ENCODE assay signal across 3 cellular contexts in the genomic region with DNA sequence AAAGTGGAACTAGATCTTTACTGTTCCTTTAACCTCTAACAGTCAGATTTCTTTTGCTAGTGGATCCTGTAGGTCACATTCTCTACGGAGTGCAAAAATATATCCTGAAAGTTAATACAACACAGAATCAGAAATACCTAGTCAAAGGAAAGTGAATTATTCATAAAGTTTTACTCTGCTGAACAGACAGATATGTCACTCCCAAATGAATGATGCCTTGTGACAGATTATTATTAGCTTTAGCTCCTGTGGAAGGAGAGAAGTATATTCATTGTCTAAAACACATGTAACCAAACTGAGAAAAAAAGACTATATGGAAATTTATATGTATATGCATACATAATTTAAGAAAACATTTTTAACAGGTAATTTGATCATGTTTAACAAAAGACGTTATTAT.
TF ChIP-seq lines count a peak whose summit lies in the region.

No MANE protein-coding gene starts in this region.

TF ChIP-seq in HepG2, 621 proteins besides CTCF, POLR2A, EP300 and RAD21:
- TF ChIP-seq, protein P1, sequence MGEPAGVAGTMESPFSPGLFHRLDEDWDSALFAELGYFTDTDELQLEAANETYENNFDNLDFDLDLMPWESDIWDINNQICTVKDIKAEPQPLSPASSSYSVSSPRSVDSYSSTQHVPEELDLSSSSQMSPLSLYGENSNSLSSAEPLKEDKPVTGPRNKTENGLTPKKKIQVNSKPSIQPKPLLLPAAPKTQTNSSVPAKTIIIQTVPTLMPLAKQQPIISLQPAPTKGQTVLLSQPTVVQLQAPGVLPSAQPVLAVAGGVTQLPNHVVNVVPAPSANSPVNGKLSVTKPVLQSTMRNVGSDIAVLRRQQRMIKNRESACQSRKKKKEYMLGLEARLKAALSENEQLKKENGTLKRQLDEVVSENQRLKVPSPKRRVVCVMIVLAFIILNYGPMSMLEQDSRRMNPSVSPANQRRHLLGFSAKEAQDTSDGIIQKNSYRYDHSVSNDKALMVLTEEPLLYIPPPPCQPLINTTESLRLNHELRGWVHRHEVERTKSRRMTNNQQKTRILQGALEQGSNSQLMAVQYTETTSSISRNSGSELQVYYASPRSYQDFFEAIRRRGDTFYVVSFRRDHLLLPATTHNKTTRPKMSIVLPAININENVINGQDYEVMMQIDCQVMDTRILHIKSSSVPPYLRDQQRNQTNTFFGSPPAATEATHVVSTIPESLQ (CRISPR knock-in tag; conservative IDR thresholded peaks at IDR 0.05) = no peak
- TF ChIP-seq, protein P2, sequence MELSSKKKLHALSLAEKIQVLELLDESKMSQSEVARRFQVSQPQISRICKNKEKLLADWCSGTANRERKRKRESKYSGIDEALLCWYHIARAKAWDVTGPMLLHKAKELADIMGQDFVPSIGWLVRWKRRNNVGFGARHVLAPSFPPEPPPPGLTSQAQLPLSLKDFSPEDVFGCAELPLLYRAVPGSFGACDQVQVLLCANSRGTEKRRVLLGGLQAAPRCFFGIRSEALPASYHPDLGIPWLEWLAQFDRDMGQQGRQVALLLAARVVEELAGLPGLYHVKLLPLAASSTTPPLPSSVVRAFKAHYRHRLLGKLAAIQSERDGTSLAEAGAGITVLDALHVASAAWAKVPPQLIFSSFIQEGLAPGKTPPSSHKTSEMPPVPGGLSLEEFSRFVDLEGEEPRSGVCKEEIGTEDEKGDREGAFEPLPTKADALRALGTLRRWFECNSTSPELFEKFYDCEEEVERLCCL (CRISPR knock-in tag; IDR thresholded peaks at IDR 0.05; ENCODE audit: borderline replicate concordance) = no peak
TF ChIP-seq in HepG2: peak in this region for 0.

TF ChIP-seq in endothelial cell of umbilical vein, 7 proteins besides CTCF, POLR2A, EP300 and RAD21:
- TF ChIP-seq GATA2 (IDR thresholded peaks at IDR 0.05; ENCODE audit: insufficient read depth, insufficient read length, low read depth, low read length) (no peak), EZH2 (IDR thresholded peaks at IDR 0.05; ENCODE audit: borderline replicate concordance, low read depth, low read length, severe bottlenecking) (no peak), MYC (IDR thresholded peaks at IDR 0.05; ENCODE audit: low read depth, low read length) (no peak), POLR2AphosphoS5 (IDR thresholded peaks at IDR 0.05; ENCODE audit: insufficient read depth, low read depth, low read length) (no peak), JUN (IDR thresholded peaks at IDR 0.05; ENCODE audit: borderline replicate concordance, insufficient read depth, insufficient read length, low read depth) (no peak), FOS (IDR thresholded peaks at IDR 0.05; ENCODE audit: borderline replicate concordance, insufficient read depth, low read length) (no peak)
- TF ChIP-seq, protein P3, sequence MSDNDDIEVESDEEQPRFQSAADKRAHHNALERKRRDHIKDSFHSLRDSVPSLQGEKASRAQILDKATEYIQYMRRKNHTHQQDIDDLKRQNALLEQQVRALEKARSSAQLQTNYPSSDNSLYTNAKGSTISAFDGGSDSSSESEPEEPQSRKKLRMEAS (IDR thresholded peaks at IDR 0.05; ENCODE audit: insufficient read depth, insufficient read length) = no peak

TF ChIP-seq in neural cell, 6 proteins besides CTCF, POLR2A, EP300 and RAD21:
- TF ChIP-seq POLR2AphosphoS5 (IDR thresholded peaks at IDR 0.05) (peak; percentile 59), SMC3 (conservative IDR thresholded peaks at IDR 0.05; ENCODE audit: poor library complexity) (no peak), EZH2 (IDR thresholded peaks at IDR 0.05; ENCODE audit: borderline replicate concordance, insufficient read depth, low read length, poor library complexity, severe bottlenecking) (no peak)
